Comparison of ENCODE assay signal across 8 cellular contexts in the genomic region with DNA sequence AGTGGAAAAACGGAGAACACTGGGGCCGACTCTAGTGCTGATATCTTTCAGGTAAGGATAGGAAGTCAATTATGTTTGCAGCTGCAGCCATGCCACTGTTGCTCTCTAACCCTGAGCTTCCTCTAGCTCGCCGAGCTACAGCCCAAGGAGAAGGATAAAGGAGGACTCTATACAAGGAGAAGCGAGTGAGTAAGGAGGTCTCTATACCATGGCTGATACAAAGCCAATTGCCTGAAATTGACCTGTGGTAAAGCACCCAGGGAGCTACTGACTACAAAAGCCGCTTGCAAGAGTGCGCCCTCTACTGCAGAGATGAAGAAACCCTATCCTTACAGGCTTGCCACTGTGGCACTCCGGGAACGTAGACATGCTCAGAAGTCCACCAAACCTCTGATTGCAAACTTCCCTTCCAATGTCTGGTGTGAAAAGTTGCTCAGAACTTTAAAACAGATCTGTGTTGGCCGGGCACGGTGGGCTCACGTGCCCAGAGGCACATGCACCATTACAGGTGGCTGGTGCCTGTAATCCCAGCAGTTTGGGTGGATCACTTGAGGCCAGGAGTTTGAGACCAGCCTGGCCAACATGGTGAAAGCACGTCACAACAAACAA. TPM values are rescaled to one million over a fixed set of nuclear protein-coding genes. Genes with fewer than 3 reads are reported as not detected.
DNase-seq lines count a peak whose midpoint lies in the region; ATAC-seq and TF ChIP-seq lines count a peak whose summit lies in the region.

No MANE protein-coding gene starts in this region.

- no peaks in the 10 kb centered on the region for H3K36me3 Mint-ChIP-seq in glutamatergic neuron (ENCODE audit: unreplicated experiment)

- H3K27ac Mint-ChIP-seq in glutamatergic neuron (ENCODE audit: unreplicated experiment), result no peak overlapping the region

- H4K20me1 ChIP-seq in PC-9 (ENCODE audit: insufficient read depth), result no peaks in the 10 kb centered on the region

- H2AFZ ChIP-seq in PC-9, result no peak overlapping the region

- H3F3A ChIP-seq in PC-9 (ENCODE audit: insufficient read depth, low read depth), result no peaks in the 10 kb centered on the region

- no peak overlapping the region for H3K27ac ChIP-seq in PC-9

- H3K4me3 Mint-ChIP-seq in glutamatergic neuron (ENCODE audit: unreplicated experiment), result no peak overlapping the region

- no peaks in the 10 kb centered on the region for H3K4me1 Mint-ChIP-seq in glutamatergic neuron (ENCODE audit: low read depth, unreplicated experiment)

- DNase-seq in EL (peak; percentile 71), KBM-7 (peak; percentile 67), PC-9 (peak; percentile 44 to 55), glutamatergic neuron (peak; percentile 67), retina (peak; percentile 46)
- DNase-seq in activated effector memory CD4-positive, alpha-beta T cell treated with Interleukin-2 at 50 U/mL for 16 hours, result peak; percentile 22
- no peak for DNase-seq in effector CD8-positive, alpha-beta T cell (lab: John Stamatoyannopoulos, UW)

- CTCF ChIA-PET in PC-9 (lab: Charles Lee), result interaction anchor here (0.6 to 1.6 kb wide), 6 partner anchors 10 to 611 kb away, joined by 3 to 15 read pairs (median 4); a partner anchor contains a TSS

- no peaks in the 10 kb centered on the region for H3K79me2 ChIP-seq in PC-9 (ENCODE audit: low read depth)

- H3K27me3 ChIP-seq in PC-9 (ENCODE audit: insufficient read depth, low read depth), result no peaks in the 10 kb centered on the region

- no TSS peak for BruUV-seq in PC-9 (replicated peaks; lab: Mats Ljungman, UMichigan)

- peaks cover 2% of the 10 kb centered on the region for H3K9me3 Mint-ChIP-seq in glutamatergic neuron (ENCODE audit: unreplicated experiment)

- ATAC-seq in HG02970 (IDR thresholded peaks at IDR 0.05; ENCODE audit: low FRiP score, unreplicated experiment), result no peak

- intact Hi-C loops in PC-9 (cut with micrococcal nuclease; ENCODE audit: unreplicated experiment), result loop anchor here (5.0 kb wide), 1 partner anchor 610 kb away; no protein-coding TSS in a partner anchor

- no peak overlapping the region for H3K4me2 ChIP-seq in PC-9

- H3K4me3 ChIP-seq in PC-9, result no peak overlapping the region

- in situ Hi-C loops in KBM-7 (cut with MboI; ENCODE audit: low pct_unique_long_range_greater_than_20kb, low sequenced_read_pairs), result no loop called here

- TF ChIP-seq CTCF in PC-9 (conservative IDR thresholded peaks at IDR 0.05), result peak; percentile 77
- TF ChIP-seq CTCF in glutamatergic neuron (IDR thresholded peaks at IDR 0.05; ENCODE audit: partially characterized antibody, unreplicated experiment), result peak; percentile 74

- no peaks in the 10 kb centered on the region for H3K9me3 ChIP-seq in PC-9 (ENCODE audit: insufficient read depth, low read depth)

- no peaks in the 10 kb centered on the region for H3K4me1 ChIP-seq in PC-9 (replicated peaks; ENCODE audit: insufficient read depth)

- no peaks in the 10 kb centered on the region for H3K9me2 ChIP-seq in PC-9 (ENCODE audit: insufficient read depth)

- no peaks in the 10 kb centered on the region for H3K36me3 ChIP-seq in PC-9 (ENCODE audit: low read depth)

- no peaks in the 10 kb centered on the region for H3K27me3 Mint-ChIP-seq in glutamatergic neuron (ENCODE audit: unreplicated experiment)

- POLR2A ChIA-PET in PC-9 (lab: Charles Lee; ENCODE audit: unreplicated experiment), result interaction anchor here (0.5 to 0.6 kb wide), 4 partner anchors 43 to 71 kb away, joined by 3 to 39 read pairs (median 4); a partner anchor contains a TSS

RNA-seq across cellular contexts. Expression of a gene that starts 10.8 kb away (rescaled TPM):
- total RNA-seq in PC-9 (2021) (12.6 and 14.9 TPM in 2 replicates), glutamatergic neuron (ENCODE audit: unreplicated experiment) (6.3 TPM)

RNA-seq across cellular contexts. Expression of a gene that starts 45.3 kb away (rescaled TPM):
- total RNA-seq in PC-9 (2021) (7.3 and 8.6 TPM in 2 replicates), glutamatergic neuron (ENCODE audit: unreplicated experiment) (100 TPM)

RNA-seq across cellular contexts. Expression of a gene that starts 46.7 kb away (rescaled TPM):
- total RNA-seq in PC-9 (2021) (not detected in 2 replicates), glutamatergic neuron (ENCODE audit: unreplicated experiment) (0.25 TPM)

RNA-seq across cellular contexts. Expression of a gene that starts 51.8 kb away (rescaled TPM):
- total RNA-seq in PC-9 (2021), result not detected in 2 replicates
- not detected for total RNA-seq in glutamatergic neuron (ENCODE audit: unreplicated experiment)

RNA-seq across cellular contexts. Expression of a gene that starts 56.6 kb away (rescaled TPM):
- not detected in 2 replicates for total RNA-seq in PC-9 (2021)
- total RNA-seq in glutamatergic neuron (ENCODE audit: unreplicated experiment), result not detected

Comparison
In these comparisons a context has a peak if more than half of its experiments do, and no peak if none do; other contexts are left out.
1. RNA of a gene that starts 45.3 kb away (total RNA-seq): 100 TPM in glutamatergic neuron (single experiment); 7.3 to 8.6 TPM in PC-9; every median in the first group is over 10 times any median in the second.